1 cellular context compared by ENCODE assay signal in the genomic region with DNA sequence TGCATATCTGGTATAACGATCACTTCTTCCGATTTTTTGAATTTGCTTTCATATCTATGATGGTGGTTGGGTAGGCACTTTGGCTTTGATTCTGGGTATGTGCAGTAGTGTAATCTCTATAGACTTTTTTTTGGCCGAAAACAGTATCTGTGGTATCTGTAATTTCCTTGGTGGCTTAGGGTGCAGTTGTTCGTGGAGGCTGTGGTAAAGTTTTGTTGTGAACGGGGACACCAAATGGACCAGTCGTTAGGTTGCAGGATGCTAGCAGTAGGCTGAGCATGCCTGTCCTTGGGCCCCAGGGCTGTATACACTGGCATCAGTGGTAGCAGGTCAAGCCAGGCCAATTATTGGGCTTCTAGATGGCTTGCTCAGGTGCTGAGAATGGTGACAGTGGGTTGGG.
TF ChIP-seq lines count a peak whose summit lies in the region.

No MANE protein-coding gene starts in this region.

TF ChIP-seq in HepG2, 621 proteins besides CTCF, POLR2A, EP300 and RAD21:
- TF ChIP-seq ZNF557 (CRISPR knock-in tag; IDR thresholded peaks at IDR 0.05) (no peak), IKZF4 (CRISPR knock-in tag; IDR thresholded peaks at IDR 0.05; ENCODE audit: borderline replicate concordance, low read depth, not compliant biosample characterization) (no peak), TGIF2 (CRISPR knock-in tag; IDR thresholded peaks at IDR 0.05) (no peak), ZNF292 (CRISPR knock-in tag; IDR thresholded peaks at IDR 0.05; ENCODE audit: borderline replicate concordance, low read depth) (no peak), ZNF709 (CRISPR knock-in tag; IDR thresholded peaks at IDR 0.05) (no peak)
- TF ChIP-seq, protein P1, sequence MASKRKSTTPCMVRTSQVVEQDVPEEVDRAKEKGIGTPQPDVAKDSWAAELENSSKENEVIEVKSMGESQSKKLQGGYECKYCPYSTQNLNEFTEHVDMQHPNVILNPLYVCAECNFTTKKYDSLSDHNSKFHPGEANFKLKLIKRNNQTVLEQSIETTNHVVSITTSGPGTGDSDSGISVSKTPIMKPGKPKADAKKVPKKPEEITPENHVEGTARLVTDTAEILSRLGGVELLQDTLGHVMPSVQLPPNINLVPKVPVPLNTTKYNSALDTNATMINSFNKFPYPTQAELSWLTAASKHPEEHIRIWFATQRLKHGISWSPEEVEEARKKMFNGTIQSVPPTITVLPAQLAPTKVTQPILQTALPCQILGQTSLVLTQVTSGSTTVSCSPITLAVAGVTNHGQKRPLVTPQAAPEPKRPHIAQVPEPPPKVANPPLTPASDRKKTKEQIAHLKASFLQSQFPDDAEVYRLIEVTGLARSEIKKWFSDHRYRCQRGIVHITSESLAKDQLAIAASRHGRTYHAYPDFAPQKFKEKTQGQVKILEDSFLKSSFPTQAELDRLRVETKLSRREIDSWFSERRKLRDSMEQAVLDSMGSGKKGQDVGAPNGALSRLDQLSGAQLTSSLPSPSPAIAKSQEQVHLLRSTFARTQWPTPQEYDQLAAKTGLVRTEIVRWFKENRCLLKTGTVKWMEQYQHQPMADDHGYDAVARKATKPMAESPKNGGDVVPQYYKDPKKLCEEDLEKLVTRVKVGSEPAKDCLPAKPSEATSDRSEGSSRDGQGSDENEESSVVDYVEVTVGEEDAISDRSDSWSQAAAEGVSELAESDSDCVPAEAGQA (IDR thresholded peaks at IDR 0.05; ENCODE audit: low read depth): no peak
- TF ChIP-seq, protein P1 (CRISPR knock-in tag; IDR thresholded peaks at IDR 0.05; ENCODE audit: borderline replicate concordance): no peak
